1 cellular context compared by ENCODE assay signal in the genomic region with DNA sequence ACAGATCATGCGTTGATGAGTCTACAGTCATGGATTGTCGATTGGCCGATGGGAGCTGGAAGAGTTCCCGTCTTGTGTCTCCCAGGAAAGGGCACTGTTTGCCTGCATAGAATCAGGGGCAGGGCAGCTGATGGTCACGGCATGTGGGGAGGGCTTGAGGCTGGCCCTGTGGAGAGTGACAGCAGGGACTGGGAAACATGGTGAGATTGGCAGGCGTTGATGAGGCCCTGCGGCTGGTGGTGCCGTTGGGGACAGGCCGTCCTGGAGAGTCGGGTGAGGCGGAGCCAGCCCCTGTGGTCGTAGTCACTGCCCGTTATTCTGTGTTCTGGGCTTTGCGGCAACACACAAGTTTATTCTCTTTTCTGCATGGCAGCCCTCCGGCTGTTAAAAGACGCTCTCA.
TF ChIP-seq lines count a peak whose summit lies in the region.

No MANE protein-coding gene starts in this region.

TF ChIP-seq in IMR-90, 13 proteins besides CTCF, POLR2A, EP300 and RAD21:
- TF ChIP-seq NFE2L2 (IDR thresholded peaks at IDR 0.05; ENCODE audit: low read depth, low read length) (no peak), SMC3 (IDR thresholded peaks at IDR 0.05; ENCODE audit: low read depth, low read length) (no peak), MXI1 (IDR thresholded peaks at IDR 0.05; ENCODE audit: borderline replicate concordance, low read depth, low read length) (no peak), RFX5 (IDR thresholded peaks at IDR 0.05; ENCODE audit: low read depth, low read length) (no peak), RCOR1 (IDR thresholded peaks at IDR 0.05; ENCODE audit: insufficient replicate concordance, low read length) (no peak), BHLHE40 (IDR thresholded peaks at IDR 0.05; ENCODE audit: low read depth, low read length) (no peak), MAFK (IDR thresholded peaks at IDR 0.05; ENCODE audit: low read depth, low read length) (no peak), CEBPB (IDR thresholded peaks at IDR 0.05; ENCODE audit: low read depth, low read length) (no peak), FOS (IDR thresholded peaks at IDR 0.05; ENCODE audit: low read depth, low read length) (no peak)
- TF ChIP-seq, protein P1, sequence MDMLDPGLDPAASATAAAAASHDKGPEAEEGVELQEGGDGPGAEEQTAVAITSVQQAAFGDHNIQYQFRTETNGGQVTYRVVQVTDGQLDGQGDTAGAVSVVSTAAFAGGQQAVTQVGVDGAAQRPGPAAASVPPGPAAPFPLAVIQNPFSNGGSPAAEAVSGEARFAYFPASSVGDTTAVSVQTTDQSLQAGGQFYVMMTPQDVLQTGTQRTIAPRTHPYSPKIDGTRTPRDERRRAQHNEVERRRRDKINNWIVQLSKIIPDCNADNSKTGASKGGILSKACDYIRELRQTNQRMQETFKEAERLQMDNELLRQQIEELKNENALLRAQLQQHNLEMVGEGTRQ (IDR thresholded peaks at IDR 0.05; ENCODE audit: low read depth, low read length), result no peak
